Comparison of ENCODE assay signal across 21 cellular contexts in genomic region chr2:131038258-131039100, GRCh38. TPM values are rescaled to one million over a fixed set of nuclear protein-coding genes. Genes with fewer than 3 reads are reported as not detected.
DNase-seq lines count a peak whose midpoint lies in the region; ATAC-seq, FAIRE-seq and TF ChIP-seq lines count a peak whose summit lies in the region.
"Had no signal": no experiment of that assay in that cellular context is flagged by ENCODE, and none has a peak within 500 bp of the region (broad histone marks: within the 10 kb centered on the region; RNA-seq: fewer than 3 reads in every experiment).

No MANE protein-coding gene starts in this region.

- TF ChIP-seq CTCF in HepG2 (CRISPR knock-in tag; IDR thresholded peaks at IDR 0.05) = no peak
- TF ChIP-seq CTCF in right lobe of liver (IDR thresholded peaks at IDR 0.05) = no peak
- no peak for TF ChIP-seq CTCF in osteocyte (IDR thresholded peaks at IDR 0.05)
- no peak for TF ChIP-seq CTCF in omental fat pad (IDR thresholded peaks at IDR 0.05)

- no peaks in the 10 kb centered on the region for H4K20me1 ChIP-seq in HepG2 (ENCODE audit: insufficient read depth, low read length)
- H4K20me1 ChIP-seq: BLaER1 had no signal

- POLR2A ChIA-PET in HepG2 (lab: Yijun Ruan, JAX) = no interaction called here

- no peak for FAIRE-seq in HepG2 (lab: Jason Lieb, UNC)
- FAIRE-seq: GM12891 had no signal

- CTCF ChIA-PET in HepG2 (lab: Yijun Ruan, JAX; ENCODE audit: low intra/inter-chr PET ratio, low total read pairs) = no interaction called here

- in situ Hi-C loops in HepG2 (cut with HindIII; ENCODE audit: extremely low pct_ligation_motif_present, low pct_unique_long_range_greater_than_20kb) = no loop called here

- BruUV-seq in HepG2 (replicated peaks; lab: Mats Ljungman, UMichigan) = no TSS peak

- TF ChIP-seq EP300 in HepG2 (IDR thresholded peaks at IDR 0.05; ENCODE audit: low read depth in 2 of 2, low read length in 2 of 2) (no peak), HepG2 (CRISPR knock-in tag; IDR thresholded peaks at IDR 0.05; ENCODE audit: borderline replicate concordance) (no peak)

- no peak overlapping the region for H3K9ac ChIP-seq in HepG2 (ENCODE audit: insufficient read depth, low read depth, low read length)
- H3K9ac ChIP-seq: BLaER1 had no signal

- no peak overlapping the region for H3K4me3 Mint-ChIP-seq in osteocyte (ENCODE audit: unreplicated experiment)
- H3K4me3 Mint-ChIP-seq: GM23338 had no signal

- H3K4me2 ChIP-seq in HepG2 (ENCODE audit: low read depth, low read length) = no peak overlapping the region
- H3K4me2 ChIP-seq: GM23338 had no signal

- no peak overlapping the region for H2AFZ ChIP-seq in HepG2 (ENCODE audit: low read length)
- H2AFZ ChIP-seq: GM23338 had no signal

- H3K27me3 Mint-ChIP-seq in osteocyte (ENCODE audit: unreplicated experiment) = peaks cover 4% of the 10 kb centered on the region

- H3K27ac Mint-ChIP-seq in osteocyte (ENCODE audit: unreplicated experiment) = no peak overlapping the region
- H3K27ac Mint-ChIP-seq: GM23338 had no signal

- H3K9me3 Mint-ChIP-seq in osteocyte (ENCODE audit: unreplicated experiment) = no peaks in the 10 kb centered on the region
- H3K9me3 Mint-ChIP-seq: CD8-positive, alpha-beta memory T cell; GM23338 had no signal

- H3K27ac ChIP-seq in HepG2 (ENCODE audit: extremely low read length, insufficient read depth, low read length) = no peak overlapping the region
- no peak overlapping the region for H3K27ac ChIP-seq in right lobe of liver
- H3K27ac ChIP-seq: BLaER1, SJSA1 had no signal

- H3K4me1 Mint-ChIP-seq in osteocyte (ENCODE audit: unreplicated experiment) = peaks cover 7% of the 10 kb centered on the region

- DNase-seq in HepG2 (ENCODE audit: low spot score) (no peak), right lobe of liver (no peak), epidermal melanocyte (ENCODE audit: insufficient read length, low spot score) (peak; percentile 7), osteocyte (ENCODE audit: extremely low spot score, unreplicated experiment) (peak; percentile 66), NOMO-1 treated with DMSO at 0.1 percent for 48 hours (lab: John Stamatoyannopoulos, UW; ENCODE audit: unreplicated experiment) (no peak), omental fat pad (ENCODE audit: low spot score) (no peak)
- DNase-seq: CD8-positive, alpha-beta memory T cell; DMS53; NCI-H1105 treated with DMSO at 0.1 percent for 48 hours; NCI-H1694; NCI-H2081 treated with DMSO at 0.1 percent for 48 hours; NCI-H510A; NCI-H774; PC-3 had no signal

- no peaks in the 10 kb centered on the region for H3K79me2 ChIP-seq in HepG2 (ENCODE audit: insufficient read depth, low read length)

- H3K36me3 Mint-ChIP-seq in osteocyte (ENCODE audit: unreplicated experiment) = no peaks in the 10 kb centered on the region
- H3K36me3 Mint-ChIP-seq: CD8-positive, alpha-beta memory T cell had no signal

- TF ChIP-seq POLR2A in HepG2 (IDR thresholded peaks at IDR 0.05; ENCODE audit: insufficient read depth in 1 of 2, low read depth in 2 of 2, low read length in 2 of 2) (no peak), right lobe of liver (IDR thresholded peaks at IDR 0.05) (no peak)

- H3K4me1 ChIP-seq in HepG2 (ENCODE audit: insufficient read depth, low read length) = 0 out of 2 replicates have a peak, but pooled peaks cover 5% of the 10 kb centered on the region
- H3K4me1 ChIP-seq in right lobe of liver = no peaks in the 10 kb centered on the region

- WGBS in HepG2 (ENCODE audit: low lambda C conversion rate) = 76% methylated on average over 17 of the region's 17 CpGs
- 94% methylated on average over 6 of the region's 17 CpGs for WGBS in right lobe of liver (ENCODE audit: insufficient coverage, low coverage, low lambda C conversion rate, missing lambda C conversion rate)

- H3K4me3 ChIP-seq in HepG2 (replicated peaks in 1 of 3; ENCODE audit: insufficient read depth in 1 of 3, low read depth in 2 of 3, low read length in 3 of 3) = no peak overlapping the region
- H3K4me3 ChIP-seq in right lobe of liver = no peak overlapping the region
- H3K4me3 ChIP-seq: BLaER1, GM23338, K562, SJSA1 had no signal

- no peak for ATAC-seq in HepG2
- no peak for ATAC-seq in right lobe of liver
- ATAC-seq in HG03039 (IDR thresholded peaks at IDR 0.05; ENCODE audit: unreplicated experiment) = no peak
- no peak for ATAC-seq in omental fat pad (ENCODE audit: low FRiP score)
- ATAC-seq: GM23338, HCT116, PC-3 had no signal

- H3K36me3 ChIP-seq in HepG2 (replicated peaks in 1 of 2; ENCODE audit: control insufficient read depth in 1 of 2, insufficient read depth in 2 of 2, low read length in 2 of 2) = no peaks in the 10 kb centered on the region
- H3K36me3 ChIP-seq in right lobe of liver = no peaks in the 10 kb centered on the region
- H3K36me3 ChIP-seq: BLaER1, SJSA1 had no signal

- H3K9me3 ChIP-seq in HepG2 (ENCODE audit: low read length) (no peaks in the 10 kb centered on the region), right lobe of liver (no peaks in the 10 kb centered on the region)
- H3K9me3 ChIP-seq: BLaER1, SJSA1 had no signal

- intact Hi-C loops in HepG2 (cut with micrococcal nuclease; ENCODE audit: unreplicated experiment) (no loop called here), right lobe of liver (cut with DNase I) (no loop called here)

- H3K27me3 ChIP-seq in HepG2 (ENCODE audit: control insufficient read depth in 1 of 2, insufficient read depth in 2 of 2, low read length in 2 of 2) (peaks cover 14 to 35% of the 10 kb centered on the region in 2 experiments), right lobe of liver (peaks cover 0 to 5% of the 10 kb centered on the region in 2 donors)
- H3K27me3 ChIP-seq: SJSA1 had no signal

- TF ChIP-seq RAD21 in HepG2 (CRISPR knock-in tag; IDR thresholded peaks at IDR 0.05) = no peak

TF ChIP-seq in HepG2, 621 proteins besides CTCF, POLR2A, EP300 and RAD21:
- TF ChIP-seq HMG20A (CRISPR knock-in tag; IDR thresholded peaks at IDR 0.05; ENCODE audit: borderline replicate concordance) (no peak), RBM39 (IDR thresholded peaks at IDR 0.05; ENCODE audit: low read depth, low read length, poor library complexity, severe bottlenecking) (peak; percentile 15), ZNF569 (CRISPR knock-in tag; IDR thresholded peaks at IDR 0.05; ENCODE audit: borderline replicate concordance) (no peak), ETV6 (CRISPR knock-in tag; conservative IDR thresholded peaks at IDR 0.05) (no peak)

RNA-seq across cellular contexts. Expression of gene FAM168B, which starts 54.8 kb away (rescaled TPM):
- total RNA-seq in HepG2 (2016; rRNA removed; fragmentation: Illumina TruSeq; extraction: Trizol) = 63.7 and 64.5 TPM in 2 replicates
- total RNA-seq in HepG2 (2016; cell fraction: cytosol; rRNA removed; fragmentation: Illumina TruSeq; extraction: Trizol; ENCODE audit: low read depth) = 5.2 and 5.9 TPM in 2 replicates
- 54.8 and 65.4 TPM in 2 replicates for total RNA-seq in HepG2 (2016; cell fraction: insoluble cytoplasmic fraction; rRNA removed; fragmentation: Illumina TruSeq; extraction: Trizol)
- total RNA-seq in HepG2 (2016; cell fraction: membrane; rRNA removed; fragmentation: Illumina TruSeq; extraction: Trizol) = 19.1 and 22.7 TPM in 2 replicates
- 38.5 and 42.2 TPM in 2 replicates for total RNA-seq in HepG2 (2016; cell fraction: nucleus; rRNA removed; fragmentation: Illumina TruSeq; extraction: Trizol)
- 113 and 127 TPM in 2 replicates for polyA plus RNA-seq in HepG2 (2011; rRNA removed)
- polyA plus RNA-seq in HepG2 (2011; cell fraction: cytosol; rRNA removed) = 82.0 and 115 TPM in 2 replicates
- 115 and 127 TPM in 2 replicates for polyA plus RNA-seq in HepG2 (2011; cell fraction: nucleus; rRNA removed)
- polyA plus RNA-seq in HepG2 (2012) = 63.9 and 65.2 TPM in 2 replicates
- 3.6 and 4.4 TPM in 2 replicates for polyA plus RNA-seq in HepG2 (2016; cell fraction: cytosol; fragmentation: Illumina TruSeq; extraction: Trizol; ENCODE audit: low read depth)
- 63.7 and 70.4 TPM in 2 replicates for polyA plus RNA-seq in HepG2 (2016; cell fraction: insoluble cytoplasmic fraction; fragmentation: Illumina TruSeq; extraction: Trizol; ENCODE audit: low read depth)
- 10.7 and 10.9 TPM in 2 replicates for polyA plus RNA-seq in HepG2 (2016; cell fraction: membrane; fragmentation: Illumina TruSeq; extraction: Trizol; ENCODE audit: low read depth)
- polyA plus RNA-seq in HepG2 (2016; cell fraction: nucleus; fragmentation: Illumina TruSeq; extraction: Trizol; ENCODE audit: insufficient read depth, low read depth) = 58.6 and 63.4 TPM in 2 replicates
- 146 and 269 TPM in 2 replicates for polyA minus RNA-seq in HepG2 (2011; rRNA and poly(A)+ RNA removed; ENCODE audit: low replicate concordance)
- polyA minus RNA-seq in HepG2 (2011; cell fraction: cytosol; rRNA and poly(A)+ RNA removed) = 63.9 and 69.7 TPM in 2 replicates
- polyA minus RNA-seq in HepG2 (2011; cell fraction: nucleus; rRNA and poly(A)+ RNA removed) = 31.0 and 31.8 TPM in 2 replicates
- 10 to 100 TPM; 28.1 to 69.7 (median 33.9) TPM for total RNA-seq in right lobe of liver
- 111 and 114 TPM in 2 replicates for total RNA-seq in osteocyte
- total RNA-seq in omental fat pad = 100 to 1,000 TPM in 3 of 4 donors, 10 to 100 TPM in 1; 97.7 to 137 (median 122) TPM

Comparison
In these comparisons a context has a peak if more than half of its experiments do, and no peak if none do; other contexts are left out.
1. DNase-seq: peak in epidermal melanocyte (single experiment) and osteocyte (single experiment); none in HepG2 (single experiment), right lobe of liver (0 of 3), NOMO-1 treated with DMSO at 0.1 percent for 48 hours (single experiment) and omental fat pad (single experiment).